15 cellular contexts compared by ENCODE assay signal in the genomic region with DNA sequence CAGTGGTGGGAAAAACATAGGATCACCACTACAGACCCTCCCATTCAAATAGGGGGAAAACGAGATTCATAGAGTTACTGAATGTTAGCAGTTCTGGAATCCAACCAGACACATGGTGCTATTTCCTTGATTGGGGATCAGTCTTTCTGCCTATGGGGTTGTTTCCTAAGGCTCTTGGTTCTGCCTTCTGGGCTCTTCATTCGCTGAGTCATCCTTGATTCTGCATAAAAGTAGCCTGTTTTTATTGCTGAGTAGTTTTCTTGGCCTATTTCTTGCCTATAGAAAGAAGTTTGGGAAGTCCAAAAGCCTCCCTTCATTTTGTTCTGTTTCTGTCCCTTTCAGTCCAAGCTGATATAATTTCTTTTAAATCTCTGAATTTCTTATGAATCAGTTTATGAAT.
DNase-seq lines count a peak whose midpoint lies in the region; ATAC-seq and TF ChIP-seq lines count a peak whose summit lies in the region.
"Had no signal": no experiment of that assay in that cellular context is flagged by ENCODE, and none has a peak within 500 bp of the region (broad histone marks: within the 10 kb centered on the region; RNA-seq: fewer than 3 reads in every experiment).

No MANE protein-coding gene starts in this region.

- no peak for TF ChIP-seq CTCF in GM23338 (conservative IDR thresholded peaks at IDR 0.05; ENCODE audit: low read depth in 2 of 2)
- TF ChIP-seq CTCF in endothelial cell (IDR thresholded peaks at IDR 0.05; ENCODE audit: unreplicated experiment) = no peak
- TF ChIP-seq CTCF in osteocyte (IDR thresholded peaks at IDR 0.05) = no peak
- TF ChIP-seq CTCF in WERI-Rb-1 (IDR thresholded peaks at IDR 0.05; ENCODE audit: low read depth, low read length) = no peak

- ATAC-seq in GM23338 (peak; percentile 25), GM21528 (IDR thresholded peaks at IDR 0.05; ENCODE audit: low FRiP score, unreplicated experiment) (no peak)

- no peaks in the 10 kb centered on the region for H3F3A ChIP-seq in GM23338 (replicated peaks; ENCODE audit: low read depth)

- no peak overlapping the region for H2AFZ ChIP-seq in GM23338
- H2AFZ ChIP-seq: parathyroid adenoma had no signal

- H3K4me3 Mint-ChIP-seq in GM23338 (no peak overlapping the region; the same call in 2 of the 3 replicates), endothelial cell (ENCODE audit: unreplicated experiment) (no peak overlapping the region), osteocyte (ENCODE audit: unreplicated experiment) (no peak overlapping the region)
- H3K4me3 Mint-ChIP-seq: brain; CD4-positive, CD25-positive, alpha-beta regulatory T cell had no signal

- H3K27me3 ChIP-seq in GM23338 (ENCODE audit: insufficient read depth) (no peaks in the 10 kb centered on the region), WERI-Rb-1 (ENCODE audit: insufficient read depth, low read depth, severe bottlenecking) (no peaks in the 10 kb centered on the region)

- H3K9me3 ChIP-seq in WERI-Rb-1 (ENCODE audit: severe bottlenecking) = no peaks in the 10 kb centered on the region

- no peaks in the 10 kb centered on the region for H3K27me3 Mint-ChIP-seq in GM23338 (ENCODE audit: insufficient read depth, low read depth, poor library complexity)
- H3K27me3 Mint-ChIP-seq in endothelial cell (ENCODE audit: unreplicated experiment) = no peaks in the 10 kb centered on the region
- H3K27me3 Mint-ChIP-seq in osteocyte (ENCODE audit: unreplicated experiment) = no peaks in the 10 kb centered on the region
- H3K27me3 Mint-ChIP-seq: brain; CD4-positive, CD25-positive, alpha-beta regulatory T cell had no signal

- H3K9me2 ChIP-seq in GM23338 (ENCODE audit: insufficient read depth) = no peaks in the 10 kb centered on the region

- H3K9me3 Mint-ChIP-seq in GM23338 (no peaks in the 10 kb centered on the region), endothelial cell (ENCODE audit: unreplicated experiment) (no peaks in the 10 kb centered on the region), osteocyte (ENCODE audit: unreplicated experiment) (no peaks in the 10 kb centered on the region)
- H3K9me3 Mint-ChIP-seq: brain; CD4-positive, CD25-positive, alpha-beta regulatory T cell had no signal

- DNase-seq in GM23338 (ENCODE audit: low spot score) (no peak), NCI-H460 (ENCODE audit: extremely low read depth, low read depth) (peak; percentile 29), endothelial cell (ENCODE audit: low spot score) (no peak), osteocyte (ENCODE audit: extremely low spot score, unreplicated experiment) (no peak), WERI-Rb-1 (no peak), head of caudate nucleus (no peak)
- DNase-seq: activated CD4-positive, CD25-positive, alpha-beta regulatory T cell; CD4-positive, CD25-positive, alpha-beta regulatory T cell; glutamatergic neuron; NCI-H187 treated with DMSO at 0.1 percent for 48 hours; NCI-H524 treated with DMSO at 0.1 percent for 48 hours; RPMI8226 had no signal

- H3K27ac Mint-ChIP-seq in GM23338 (peak overlapping the region; percentile 96), endothelial cell (ENCODE audit: unreplicated experiment) (peak overlapping the region; percentile 85), osteocyte (ENCODE audit: unreplicated experiment) (peak overlapping the region; percentile 72)
- H3K27ac Mint-ChIP-seq: brain had no signal

- H3K4me1 ChIP-seq in GM23338 (ENCODE audit: insufficient read depth) = peaks cover 51% of the 10 kb centered on the region
- H3K4me1 ChIP-seq: parathyroid adenoma had no signal

- no peaks in the 10 kb centered on the region for H4K20me1 ChIP-seq in GM23338 (replicated peaks; ENCODE audit: insufficient read depth)

- intact Hi-C loops in head of caudate nucleus (cut with DNase I) = no loop called here

- H3K27ac ChIP-seq in GM23338 (ENCODE audit: low read depth) (peak overlapping the region; percentile 56), WERI-Rb-1 (no peak overlapping the region)
- H3K27ac ChIP-seq: parathyroid adenoma had no signal

- H3K36me3 Mint-ChIP-seq in GM23338 (ENCODE audit: low read depth) (no peaks in the 10 kb centered on the region), endothelial cell (ENCODE audit: low read depth, unreplicated experiment) (no peaks in the 10 kb centered on the region), osteocyte (ENCODE audit: unreplicated experiment) (peaks cover 3% of the 10 kb centered on the region)
- H3K36me3 Mint-ChIP-seq: brain had no signal

- H3K4me1 Mint-ChIP-seq in GM23338 (peaks cover 55% of the 10 kb centered on the region), endothelial cell (ENCODE audit: unreplicated experiment) (peaks cover 46% of the 10 kb centered on the region), osteocyte (ENCODE audit: unreplicated experiment) (peaks cover 28% of the 10 kb centered on the region)

- no peak overlapping the region for H3K4me3 ChIP-seq in GM23338
- no peak overlapping the region for H3K4me3 ChIP-seq in WERI-Rb-1 (ENCODE audit: low read depth, low read length)

- peaks cover 55% of the 10 kb centered on the region for H3K79me2 ChIP-seq in GM23338 (replicated peaks; ENCODE audit: insufficient read depth)

- peak overlapping the region; percentile 22; the same call in 1 of the 2 replicates for H3K4me2 ChIP-seq in GM23338

- H3K36me3 ChIP-seq in GM23338 (ENCODE audit: insufficient read depth) = no peaks in the 10 kb centered on the region
- H3K36me3 ChIP-seq in WERI-Rb-1 = no peaks in the 10 kb centered on the region

TF ChIP-seq in GM23338, 12 proteins besides CTCF, POLR2A, EP300 and RAD21:
- TF ChIP-seq NANOG (IDR thresholded peaks at IDR 0.05; ENCODE audit: borderline replicate concordance) = no peak
